ENCODE assay signal across 8 cellular contexts in genomic region chr7:30284298-30285066, GRCh38. TPM values are rescaled to one million over a fixed set of nuclear protein-coding genes. Genes with fewer than 3 reads are reported as not detected.
DNase-seq lines count a peak whose midpoint lies in the region; ATAC-seq and TF ChIP-seq lines count a peak whose summit lies in the region.

ZNRF2 (plus strand) TSS chr7:30284597; CDS start chr7:30285358, 761 bp downstream.

- H3K36me3 ChIP-seq in mammary epithelial cell (ENCODE audit: insufficient read depth, low read length) (no peaks in the 10 kb centered on the region), smooth muscle cell (ENCODE audit: low read depth) (no peaks in the 10 kb centered on the region)

- dilution Hi-C loops in mammary epithelial cell (cut with HindIII; ENCODE audit: low sequenced_read_pairs), result no loop called here

- H3K9ac ChIP-seq in mammary epithelial cell (ENCODE audit: insufficient read depth, low read length), result peak within 1 kb of the TSS; percentile 93
- peak within 1 kb of the TSS; percentile 29 for H3K9ac ChIP-seq in smooth muscle cell (ENCODE audit: low read depth)

- peak within 1 kb of the TSS; percentile 69 for H3K4me3 ChIP-seq in AG04449 (ENCODE audit: low read depth, low read length)
- peak within 1 kb of the TSS; percentile 54 to 91 (median 59) for H3K4me3 ChIP-seq in mammary epithelial cell (replicated peaks in 1 of 3; ENCODE audit: insufficient read depth in 1 of 3, low read depth in 2 of 3, low read length in 3 of 3)
- peak within 1 kb of the TSS; percentile 75 for H3K4me3 ChIP-seq in smooth muscle cell

- H2AFZ ChIP-seq in mammary epithelial cell (ENCODE audit: low read depth, low read length) (peak within 1 kb of the TSS; percentile 80), smooth muscle cell (ENCODE audit: low read depth) (peak within 1 kb of the TSS; percentile 81)

- H4K20me1 ChIP-seq in mammary epithelial cell (ENCODE audit: insufficient read depth, low read length), result no peaks in the 10 kb centered on the region
- no peaks in the 10 kb centered on the region for H4K20me1 ChIP-seq in smooth muscle cell (ENCODE audit: low read depth)

- no TSS peak for BruUV-seq in mammary epithelial cell (replicated peaks; lab: Mats Ljungman, UMichigan)

- DNase-seq in AG04449 (ENCODE audit: low read depth, low spot score) (peak; percentile 76), NCI-H2196 (lab: John Stamatoyannopoulos, UW; ENCODE audit: unreplicated experiment) (peak; percentile 99), mammary epithelial cell (peak; percentile 99), iPS-NIHi11 (ENCODE audit: low spot score) (peak; percentile 97), smooth muscle cell (lab: John Stamatoyannopoulos, UW; ENCODE audit: unreplicated experiment) (peak; percentile 75)

- ATAC-seq in GM18870 (IDR thresholded peaks at IDR 0.05; ENCODE audit: unreplicated experiment) (peak; percentile 94), HG03135 (IDR thresholded peaks at IDR 0.05; ENCODE audit: unreplicated experiment) (peak; percentile 87)

- CTCF ChIA-PET in AG04449 (lab: Yijun Ruan, JAX), result interaction anchor here (0.7 to 2.0 kb wide), 2 partner anchors 10 to 129 kb away, joined by 3 to 5 read pairs; no protein-coding TSS in a partner anchor
- CTCF ChIA-PET in mammary epithelial cell (lab: Charles Lee; ENCODE audit: low non-redundant PET), result interaction anchor here (0.7 kb wide), 2 partner anchors 119 to 170 kb away, joined by 3 read pairs; no protein-coding TSS in a partner anchor

- intact Hi-C loops in mammary epithelial cell (cut with micrococcal nuclease), result loop anchor here (1.0 to 5.0 kb wide), 8 partner anchors 38 to 280 kb away; partner anchors contain the start of genes FKBP14 and PLEKHA8

- peaks cover 5% of the 10 kb centered on the region for H3F3A ChIP-seq in smooth muscle cell (ENCODE audit: low read depth)

- in situ Hi-C loops in mammary epithelial cell (cut with MboI; ENCODE audit: low sequenced_read_pairs in 2 of 2), result loop anchor here (5.0 to 10.0 kb wide), 2 partner anchors 120 to 128 kb away; no protein-coding TSS in a partner anchor

- WGBS in mammary epithelial cell (ENCODE audit: low coverage, missing lambda C conversion rate), result 0% methylated on average over 7 of the region's 96 CpGs
- under 1% methylated on average over 66 of the region's 96 CpGs for WGBS in smooth muscle cell (ENCODE audit: low lambda C conversion rate)

- H3K4me1 ChIP-seq in mammary epithelial cell (ENCODE audit: insufficient read depth, low read length), result peaks cover 9% of the 10 kb centered on the region
- peaks cover 29% of the 10 kb centered on the region for H3K4me1 ChIP-seq in smooth muscle cell (ENCODE audit: low read depth)

- H3K4me2 ChIP-seq in mammary epithelial cell (ENCODE audit: insufficient read depth, low read depth, low read length), result peak within 1 kb of the TSS; percentile 90
- peak within 1 kb of the TSS; percentile 81 for H3K4me2 ChIP-seq in smooth muscle cell

- no peaks in the 10 kb centered on the region for H3K9me3 ChIP-seq in mammary epithelial cell (replicated peaks; ENCODE audit: insufficient read depth, low read length)
- no peaks in the 10 kb centered on the region for H3K9me3 ChIP-seq in smooth muscle cell (replicated peaks; ENCODE audit: low read depth)

- H3K79me2 ChIP-seq in mammary epithelial cell (ENCODE audit: insufficient read depth, low read length), result peaks cover 37% of the 10 kb centered on the region
- peaks cover 28% of the 10 kb centered on the region for H3K79me2 ChIP-seq in smooth muscle cell (ENCODE audit: low read depth)

- H3K27ac ChIP-seq in VCaP (peak within 1 kb of the TSS; percentile 86), mammary epithelial cell (ENCODE audit: insufficient read depth, low read depth, low read length) (peak within 1 kb of the TSS; percentile 93), smooth muscle cell (ENCODE audit: low read depth) (peak within 1 kb of the TSS; percentile 47)

- H3K27me3 ChIP-seq in mammary epithelial cell (ENCODE audit: insufficient read depth, low read length) (no peaks in the 10 kb centered on the region), smooth muscle cell (ENCODE audit: low read depth) (no peaks in the 10 kb centered on the region)

- TF ChIP-seq CTCF in AG04449 (IDR thresholded peaks at IDR 0.05; ENCODE audit: insufficient read depth, low read length, missing control alignments) (peak; percentile 55), VCaP (conservative IDR thresholded peaks at IDR 0.05) (peak; percentile 51), mammary epithelial cell (conservative IDR thresholded peaks at IDR 0.05 in 1 of 2, IDR thresholded peaks at IDR 0.05 in 1 of 2; ENCODE audit: extremely low read depth in 1 of 2, insufficient read depth in 1 of 2, low read depth in 1 of 2, low read length in 2 of 2) (peak in 1 of 2 donors; percentile 46), smooth muscle cell (IDR thresholded peaks at IDR 0.05; ENCODE audit: borderline replicate concordance, insufficient read depth, poor library complexity, severe bottlenecking) (peak; percentile 32)

- POLR2A ChIA-PET in AG04449 (lab: Yijun Ruan, JAX), result no interaction called here

RNA-seq across cellular contexts. Expression of gene ZNRF2, which starts in this region (rescaled TPM):
- total RNA-seq in mammary epithelial cell (10 to 100 TPM; 13.1 to 32.3 TPM), smooth muscle cell (12.7 and 13.5 TPM in 2 replicates)
- polyA plus RNA-seq in mammary epithelial cell (4.3 TPM), smooth muscle cell (2.1 and 7.4 TPM in 2 replicates)
- 1.4 TPM for polyA minus RNA-seq in mammary epithelial cell

Comparison
In these comparisons a context has a peak if more than half of its experiments do, and no peak if none do; other contexts are left out.
1. Peak in every context shown above with its lines: DNase-seq, ATAC-seq, H3K4me3 ChIP-seq and H3K27ac ChIP-seq.